ENCODE assay signal across 8 cellular contexts in the genomic region with DNA sequence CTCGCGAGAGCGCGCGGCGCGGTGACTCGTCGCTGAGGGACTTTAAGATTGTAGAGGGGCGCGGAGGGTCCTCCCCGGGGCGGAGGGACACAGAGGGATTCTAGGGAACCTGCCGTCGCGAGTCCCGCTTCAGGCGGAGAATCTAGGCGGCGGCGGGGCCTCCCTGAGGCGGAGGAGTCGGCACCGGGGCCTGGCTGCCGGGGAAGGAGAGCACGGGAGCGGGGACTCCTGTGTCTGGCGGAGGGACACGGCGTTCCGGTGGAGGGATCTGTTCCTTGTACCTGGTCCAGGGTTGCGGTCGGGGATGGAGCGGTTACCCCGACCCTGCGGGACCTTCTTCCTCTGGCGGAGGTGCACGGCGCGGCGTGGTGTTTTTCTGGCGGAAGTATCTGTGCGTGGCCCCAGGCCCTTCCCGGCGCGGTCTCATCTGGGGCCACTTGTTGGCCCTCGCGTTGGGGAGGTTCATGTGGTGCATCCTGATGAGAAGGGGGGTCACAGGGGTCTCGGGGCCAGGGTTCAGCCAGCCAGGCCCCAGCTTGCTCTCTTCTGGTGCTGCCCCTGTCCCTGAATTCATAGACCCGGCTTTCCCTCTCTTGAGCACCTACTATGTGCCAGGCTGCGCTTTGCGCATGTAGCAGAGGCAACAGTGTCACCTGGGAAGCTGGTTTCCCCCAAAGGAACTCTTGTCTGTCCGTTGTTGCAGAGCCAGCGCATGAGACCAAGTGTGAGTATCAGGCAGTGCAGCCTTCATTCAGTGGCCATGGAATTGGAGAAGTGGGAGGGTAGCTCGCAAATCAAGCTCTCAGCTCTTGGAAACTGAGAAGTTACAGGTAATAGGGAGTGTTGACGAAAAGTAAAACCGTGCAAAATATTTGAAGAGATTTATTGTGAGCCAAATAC. TPM values are rescaled to one million over a fixed set of nuclear protein-coding genes. Genes with fewer than 3 reads are reported as not detected.
DNase-seq lines count a peak whose midpoint lies in the region; TF ChIP-seq lines count a peak whose summit lies in the region.

No MANE protein-coding gene starts in this region.

- H3K27ac Mint-ChIP-seq in activated naive CD4-positive, alpha-beta T cell treated with anti-CD3 and anti-CD28 coated beads, Interleukin-2, amount 10 ng/mL, durations not matched to agents 7 days and 5 days: peak overlapping the region; percentile 94

- H3K4me1 ChIP-seq in HAP-1: peaks cover 5% of the 10 kb centered on the region; the same call in 1 of the 2 replicates
- no peaks in the 10 kb centered on the region for H3K4me1 ChIP-seq in SJCRH30
- peaks cover 23% of the 10 kb centered on the region for H3K4me1 ChIP-seq in osteoblast (ENCODE audit: insufficient read depth, low read length)
- peaks cover 18% of the 10 kb centered on the region for H3K4me1 ChIP-seq in thymus (ENCODE audit: control insufficient read depth, insufficient read depth, low read length)

- peak overlapping the region; percentile 97 for H3K4me3 Mint-ChIP-seq in activated naive CD4-positive, alpha-beta T cell treated with anti-CD3 and anti-CD28 coated beads, Interleukin-2, amount 10 ng/mL, durations not matched to agents 7 days and 5 days

- WGBS in thymus: 2% methylated on average over 57 of the region's 57 CpGs

- H3K4me3 ChIP-seq in HAP-1: peak overlapping the region; percentile 73
- H3K4me3 ChIP-seq in MG63: peak overlapping the region; percentile 99
- peak overlapping the region; percentile 84 for H3K4me3 ChIP-seq in SJCRH30
- peak overlapping the region; percentile 92 for H3K4me3 ChIP-seq in osteoblast (ENCODE audit: insufficient read depth, low read length)
- peak overlapping the region; percentile 98 for H3K4me3 ChIP-seq in thymus (ENCODE audit: low read length)

- H3K36me3 Mint-ChIP-seq in activated naive CD4-positive, alpha-beta T cell treated with anti-CD3 and anti-CD28 coated beads, Interleukin-2, amount 10 ng/mL, durations not matched to agents 7 days and 5 days: peaks cover 39% of the 10 kb centered on the region

- H3K9me3 Mint-ChIP-seq in activated naive CD4-positive, alpha-beta T cell treated with anti-CD3 and anti-CD28 coated beads, Interleukin-2, amount 10 ng/mL, durations not matched to agents 7 days and 5 days: no peaks in the 10 kb centered on the region

- peak overlapping the region; percentile 98 for H3K4me2 ChIP-seq in osteoblast (ENCODE audit: insufficient read depth, low read length)

- peaks cover 60% of the 10 kb centered on the region for H3K4me1 Mint-ChIP-seq in activated naive CD4-positive, alpha-beta T cell treated with anti-CD3 and anti-CD28 coated beads, Interleukin-2, amount 10 ng/mL, durations not matched to agents 7 days and 5 days

- H3K27me3 Mint-ChIP-seq in activated naive CD4-positive, alpha-beta T cell treated with anti-CD3 and anti-CD28 coated beads, Interleukin-2, amount 10 ng/mL, durations not matched to agents 7 days and 5 days: peaks cover 12% of the 10 kb centered on the region

- H2AFZ ChIP-seq in osteoblast (ENCODE audit: low read length): peak overlapping the region; percentile 98

- H3K79me2 ChIP-seq in osteoblast (ENCODE audit: insufficient read depth, low read length): peaks cover 47% of the 10 kb centered on the region

- DNase-seq in GF-D8 (lab: John Stamatoyannopoulos, UW) (peak; percentile 77), HAP-1 (ENCODE audit: low spot score in 2 of 2) (peak; percentile 64 to 94), MG63 (peak; percentile 91), SJCRH30 (peak; percentile 84 to 87), glomerular visceral epithelial cell (ENCODE audit: extremely low spot score) (peak; percentile 72), osteoblast (ENCODE audit: insufficient read length, low spot score, missing footprints) (no peak)
- DNase-seq in activated naive CD4-positive, alpha-beta T cell treated with anti-CD3 and anti-CD28 coated beads, Interleukin-2, amount 10 ng/mL, durations not matched to agents 7 days and 5 days: peak; percentile 84

- TF ChIP-seq CTCF in osteoblast (IDR thresholded peaks at IDR 0.05; ENCODE audit: extremely low read depth, low read depth, low read length): no peak

- in situ Hi-C loops in HAP-1 (cut with MboI; ENCODE audit: low sequenced_read_pairs): no loop called here

- H3K27me3 ChIP-seq in HAP-1 (ENCODE audit: low read depth) (no peaks in the 10 kb centered on the region), MG63 (no peaks in the 10 kb centered on the region), SJCRH30 (no peaks in the 10 kb centered on the region), osteoblast (ENCODE audit: insufficient read depth, low read length) (no peaks in the 10 kb centered on the region), thymus (ENCODE audit: control insufficient read depth, insufficient read depth) (no peaks in the 10 kb centered on the region)

- peaks cover 16% of the 10 kb centered on the region for H3K36me3 ChIP-seq in HAP-1 (replicated peaks)
- peaks cover 29% of the 10 kb centered on the region for H3K36me3 ChIP-seq in MG63
- H3K36me3 ChIP-seq in SJCRH30: no peaks in the 10 kb centered on the region
- H3K36me3 ChIP-seq in osteoblast (ENCODE audit: insufficient read depth, low read length): peaks cover 7% of the 10 kb centered on the region
- peaks cover 3% of the 10 kb centered on the region for H3K36me3 ChIP-seq in thymus (ENCODE audit: control insufficient read depth, insufficient read depth)

- CTCF ChIA-PET in activated naive CD4-positive, alpha-beta T cell treated with anti-CD3 and anti-CD28 coated beads, Interleukin-2, amount 10 ng/mL, durations not matched to agents 7 days and 5 days (lab: Charles Lee): interaction anchor here (0.6 kb wide), 1 partner anchor 18 kb away, joined by 3 read pairs; no protein-coding TSS in a partner anchor

- peaks cover 31% of the 10 kb centered on the region for H4K20me1 ChIP-seq in osteoblast (ENCODE audit: insufficient read depth, low read length)

- H3K9me3 ChIP-seq in HAP-1 (no peaks in the 10 kb centered on the region; the same call in 1 of the 2 replicates), MG63 (no peaks in the 10 kb centered on the region), SJCRH30 (replicated peaks) (no peaks in the 10 kb centered on the region), osteoblast (ENCODE audit: low read depth, low read length) (no peaks in the 10 kb centered on the region), thymus (ENCODE audit: control insufficient read depth) (no peaks in the 10 kb centered on the region)

- H3K27ac ChIP-seq in SJCRH30 (peak overlapping the region; percentile 90), osteoblast (ENCODE audit: low read depth, low read length) (peak overlapping the region; percentile 91), thymus (ENCODE audit: low read depth) (peak overlapping the region; percentile 99)

RNA-seq across cellular contexts. Expression of a gene that starts 0.6 kb away (rescaled TPM):
- 2.2 and 2.6 TPM in 2 replicates for total RNA-seq in MG63 (2014; rRNA removed; shearing (Covaris generic); ENCODE audit: low replicate concordance)
- 8.2 and 8.8 TPM in 2 replicates for total RNA-seq in SJCRH30 (2014; rRNA removed; shearing (Covaris generic))
- total RNA-seq in osteoblast: 5.9 and 8.0 TPM in 2 replicates
- 1.2 TPM for polyA plus RNA-seq in thymus

RNA-seq across cellular contexts. Expression of a gene that starts 41.5 kb away (rescaled TPM):
- not detected in 2 replicates for total RNA-seq in MG63 (2014; rRNA removed; shearing (Covaris generic); ENCODE audit: low replicate concordance)
- not detected in 2 replicates for total RNA-seq in SJCRH30 (2014; rRNA removed; shearing (Covaris generic))
- not detected in 2 replicates for total RNA-seq in osteoblast
- polyA plus RNA-seq in thymus: 0.48 TPM
